Comparison of ENCODE assay signal across 17 cellular contexts in genomic region chr9:87950296-87950695, GRCh38. TPM values are rescaled to one million over a fixed set of nuclear protein-coding genes. Genes with fewer than 3 reads are reported as not detected.
DNase-seq lines count a peak whose midpoint lies in the region; ATAC-seq and TF ChIP-seq lines count a peak whose summit lies in the region.
"Had no signal": no experiment of that assay in that cellular context is flagged by ENCODE, and none has a peak within 500 bp of the region (broad histone marks: within the 10 kb centered on the region; RNA-seq: fewer than 3 reads in every experiment).

No MANE protein-coding gene starts in this region.

- CTCF ChIA-PET in PC-3 (lab: Charles Lee): no interaction called here

- TF ChIP-seq POLR2A in erythroblast (IDR thresholded peaks at IDR 0.05; ENCODE audit: low read length): no peak

- in situ Hi-C loops in G401 (cut with HindIII; ENCODE audit: low sequenced_read_pairs): no loop called here

- no peak overlapping the region for H3K4me2 ChIP-seq in PC-3 (ENCODE audit: low read length)
- H3K4me2 ChIP-seq: GM23338 had no signal

- intact Hi-C loops in PC-3 (cut with micrococcal nuclease): loop anchor here (10.0 kb wide), 1 partner anchor 1055 kb away; no protein-coding TSS in a partner anchor
- intact Hi-C loops in left colon (cut with DNase I, micrococcal nuclease): no loop called here

- BruUV-seq in PC-3 (replicated peaks; lab: Mats Ljungman, UMichigan): no TSS peak

- no peak for ATAC-seq in PC-3
- ATAC-seq in activated CD4-positive, CD25-positive, alpha-beta regulatory T cell treated with anti-CD3 and anti-CD28 coated beads, Interleukin-2, amount 50 U/mL, for 24 hours: no peak
- ATAC-seq in left colon: no peak

- no peaks in the 10 kb centered on the region for H3K9me3 ChIP-seq in PC-3 (ENCODE audit: low read length)
- H3K9me3 ChIP-seq: BE2C, Caco-2 had no signal

- H3K36me3 Mint-ChIP-seq in HFFc6 (ENCODE audit: low read depth): no peaks in the 10 kb centered on the region

- no peak overlapping the region for H3K4me3 ChIP-seq in PC-3 (ENCODE audit: low read length)
- H3K4me3 ChIP-seq: GM23338 had no signal

- peak overlapping the region; percentile 11; the same call in 1 of the 2 replicates for H3K27ac Mint-ChIP-seq in HFFc6
- H3K27ac Mint-ChIP-seq: CD4-positive, alpha-beta T cell; GM23338; H9 had no signal

- H3K9me3 Mint-ChIP-seq in HFFc6: peaks cover 5% of the 10 kb centered on the region

- H3K27ac ChIP-seq in PC-3 (ENCODE audit: low read length): no peak overlapping the region
- H3K27ac ChIP-seq: C4-2B had no signal

- H3K9ac ChIP-seq in PC-3 (ENCODE audit: low read length): no peak overlapping the region

- H3K9me2 ChIP-seq in PC-3 (replicated peaks; ENCODE audit: low read length): no peaks in the 10 kb centered on the region

- DNase-seq in EL (peak; percentile 25), HFFc6 (peak; percentile 13), PC-3 (peak; percentile 19), G401 (ENCODE audit: low spot score) (no peak), erythroblast (lab: John Stamatoyannopoulos, UW) (no peak), left colon (no peak)
- DNase-seq: BE2C; CD4-positive, alpha-beta T cell; DMS79; GDM1; H9 had no signal

- no peaks in the 10 kb centered on the region for H3F3A ChIP-seq in PC-3 (ENCODE audit: low read length, unreplicated experiment)

- POLR2A ChIA-PET in PC-3 (lab: Charles Lee; ENCODE audit: unreplicated experiment): no interaction called here

- no peak for TF ChIP-seq CTCF in HFFc6 (IDR thresholded peaks at IDR 0.05)
- no peak for TF ChIP-seq CTCF in PC-3 (conservative IDR thresholded peaks at IDR 0.05; ENCODE audit: low read depth, low read length)

- H3K4me1 Mint-ChIP-seq in HFFc6 (ENCODE audit: low read depth): peaks cover 12% of the 10 kb centered on the region; the same call in 1 of the 2 replicates
- H3K4me1 Mint-ChIP-seq: GM23338, H9 had no signal

- peaks cover 4% of the 10 kb centered on the region for H3K27me3 Mint-ChIP-seq in HFFc6 (ENCODE audit: insufficient read depth)

- H3K27me3 ChIP-seq in PC-3 (ENCODE audit: low read length): no peaks in the 10 kb centered on the region
- H3K27me3 ChIP-seq: BE2C had no signal

- no peaks in the 10 kb centered on the region for H3K4me1 ChIP-seq in PC-3 (ENCODE audit: insufficient read depth, low read length)
- H3K4me1 ChIP-seq: BE2C, Caco-2 had no signal

- no peak overlapping the region for H2AFZ ChIP-seq in PC-3 (ENCODE audit: low read length)
- H2AFZ ChIP-seq: GM23338 had no signal

- H3K36me3 ChIP-seq in PC-3 (ENCODE audit: low read depth, low read length): no peaks in the 10 kb centered on the region
- H3K36me3 ChIP-seq: BE2C had no signal

- H3K79me2 ChIP-seq in PC-3 (ENCODE audit: low read length): no peaks in the 10 kb centered on the region

- H4K20me1 ChIP-seq in PC-3 (ENCODE audit: low read length): no peaks in the 10 kb centered on the region

- no peak overlapping the region for H3K4me3 Mint-ChIP-seq in HFFc6
- H3K4me3 Mint-ChIP-seq: CD4-positive, alpha-beta T cell; GM23338; H9 had no signal

RNA-seq across cellular contexts. Expression of gene CDK20, which starts 24.0 kb away (rescaled TPM):
- 1 to 10 TPM; 3.4 to 4.3 (median 3.8) TPM for total RNA-seq in HFFc6 (2021; fragmentation: NEBNext Ultra II Directional; extraction: Animal tissue kit (Norgen Biotek cat#: 25700))
- total RNA-seq in PC-3 (2014; rRNA removed) (3.0 and 9.2 TPM in 2 replicates), left colon (10 to 100 TPM in 1 of 2 donors, 1 to 10 TPM in 1; 7.4 to 11.7 TPM)
- total RNA-seq in G401 (2014; rRNA removed; shearing (Covaris generic)): 6.7 and 13.8 TPM in 2 replicates

RNA-seq across cellular contexts. Expression of gene SPATA31C1, which starts 32.5 kb away (rescaled TPM):
- total RNA-seq in HFFc6 (2021; fragmentation: NEBNext Ultra II Directional; extraction: Animal tissue kit (Norgen Biotek cat#: 25700)): not detected
- total RNA-seq in PC-3 (2014; rRNA removed) (not detected in 2 replicates), left colon (not detected)
- total RNA-seq in G401 (2014; rRNA removed; shearing (Covaris generic)): not detected in 2 replicates
- total RNA-seq: Caco-2; CD4-positive, alpha-beta T cell; Daoy; GM23338; HT1080 had no signal

Comparison
In these comparisons a context has a peak if more than half of its experiments do, and no peak if none do; other contexts are left out.
1. DNase-seq: peak in EL (single experiment), HFFc6 (single experiment) and PC-3 (single experiment); none in G401 (single experiment), erythroblast (0 of 2) and left colon (0 of 2).